8 cellular contexts compared by ENCODE assay signal in the genomic region with DNA sequence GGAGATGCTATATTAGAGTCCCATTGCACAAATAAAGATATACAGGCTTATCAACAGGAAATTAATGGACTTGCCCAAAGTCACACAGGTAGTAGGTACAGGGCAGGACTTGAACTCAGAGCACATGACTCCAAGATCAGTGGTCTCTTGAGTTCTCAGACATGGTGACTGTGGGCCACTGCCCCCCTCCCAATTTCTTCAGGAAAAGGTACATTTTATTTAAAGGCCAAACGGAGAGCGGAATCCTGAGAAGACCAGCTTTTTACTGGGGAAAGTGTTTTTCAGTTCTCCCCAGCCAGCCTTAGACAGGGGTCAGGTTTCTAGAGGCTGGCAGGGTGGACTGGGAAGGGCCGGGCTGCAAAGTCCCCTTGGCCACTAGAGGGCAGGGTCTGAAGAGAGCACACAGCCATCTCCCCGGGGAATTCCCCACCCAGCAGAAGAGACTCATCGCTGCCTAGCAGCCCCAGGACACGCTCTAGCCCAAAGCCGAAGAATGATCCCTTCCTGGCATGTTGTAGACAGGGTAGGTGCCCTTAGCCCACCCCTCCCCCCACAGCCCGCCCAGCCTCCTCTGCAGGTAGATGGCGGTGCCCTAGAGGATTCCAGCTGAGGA. TPM values are rescaled to one million over a fixed set of nuclear protein-coding genes. Genes with fewer than 3 reads are reported as not detected.
DNase-seq lines count a peak whose midpoint lies in the region; ATAC-seq and TF ChIP-seq lines count a peak whose summit lies in the region.

No MANE protein-coding gene starts in this region.

- peak; percentile 80 for TF ChIP-seq CTCF in AG10803 (conservative IDR thresholded peaks at IDR 0.05; ENCODE audit: low read length)

- no peak overlapping the region for H3K4me3 ChIP-seq in AG10803 (ENCODE audit: low read length)

- peak; percentile 80 for DNase-seq in AG10803 (ENCODE audit: low read depth)
- peak; percentile 30 for DNase-seq in NCI-H446 treated with DMSO at 0.1 percent for 48 hours (lab: John Stamatoyannopoulos, UW)
- DNase-seq in activated CD4-positive, alpha-beta T cell treated with anti-CD3 and anti-CD28 coated beads, Interleukin-2, amount 50 U/mL, for 24 hours (ENCODE audit: low read depth in 1 of 2, low spot score in 1 of 2): peak; percentile 40 to 78
- DNase-seq in dermis microvascular lymphatic vessel endothelial cell (ENCODE audit: low read depth in 2 of 2): peak; percentile 26 to 74
- peak; percentile 67 to 80 for DNase-seq in lung microvascular endothelial cell (ENCODE audit: low read depth in 2 of 2)
- DNase-seq in stimulated activated CD8-positive, alpha-beta memory T cell treated with anti-CD3 and anti-CD28 coated beads, Interleukin-15, amount 100 ng/mL, for 4 hours (ENCODE audit: low read depth in 2 of 2): peak; percentile 53 to 54

- ATAC-seq in GM18907 (IDR thresholded peaks at IDR 0.05; ENCODE audit: unreplicated experiment) (peak; percentile 96), HG03196 (IDR thresholded peaks at IDR 0.05; ENCODE audit: unreplicated experiment) (peak; percentile 79)

RNA-seq across cellular contexts. Expression of a gene that starts 29.7 kb away (rescaled TPM):
- 2.4 and 3.5 TPM in 2 replicates for total RNA-seq in dermis microvascular lymphatic vessel endothelial cell
- total RNA-seq in lung microvascular endothelial cell: 1.4 and 1.7 TPM in 2 replicates

Comparison
In these comparisons a context has a peak if more than half of its experiments do, and no peak if none do; other contexts are left out.
1. DNase-seq: peak in every context shown above with its lines; median percentile 80 in AG10803; 74 in lung microvascular endothelial cell; 59 in activated CD4-positive, alpha-beta T cell treated with anti-CD3 and anti-CD28 coated beads, Interleukin-2, amount 50 U/mL, for 24 hours; 54 in stimulated activated CD8-positive, alpha-beta memory T cell treated with anti-CD3 and anti-CD28 coated beads, Interleukin-15, amount 100 ng/mL, for 4 hours; 50 in dermis microvascular lymphatic vessel endothelial cell; 30 in NCI-H446 treated with DMSO at 0.1 percent for 48 hours.